ENCODE assay signal across 14 cellular contexts in genomic region chr14:24314377-24315193, GRCh38. TPM values are rescaled to one million over a fixed set of nuclear protein-coding genes. Genes with fewer than 3 reads are reported as not detected.
DNase-seq lines count a peak whose midpoint lies in the region; ATAC-seq and TF ChIP-seq lines count a peak whose summit lies in the region.
"Had no signal": no experiment of that assay in that cellular context is flagged by ENCODE, and none has a peak within 500 bp of the region (broad histone marks: within the 10 kb centered on the region; RNA-seq: fewer than 3 reads in every experiment).

No MANE protein-coding gene starts in this region.

- H3K27ac Mint-ChIP-seq in MCF 10A (ENCODE audit: low read depth, unreplicated experiment) = no peak overlapping the region

- H3K36me3 ChIP-seq in breast epithelium (no peaks in the 10 kb centered on the region), adrenal gland (replicated peaks in 1 of 2) (no peaks in the 10 kb centered on the region), lower lobe of right lung (no peaks in the 10 kb centered on the region), vagina (no peaks in the 10 kb centered on the region)

- H3K27ac ChIP-seq in breast epithelium (peak overlapping the region in 1 of 2 donors; percentile 80), adrenal gland (peak overlapping the region in 3 of 5 donors; percentile 9 to 92 (median 68)), lower lobe of right lung (peak overlapping the region; percentile 92), vagina (peak overlapping the region; percentile 87)

- no peaks in the 10 kb centered on the region for H3K9me3 Mint-ChIP-seq in MCF 10A (ENCODE audit: unreplicated experiment)

- POLR2A ChIA-PET in MCF 10A (lab: Yijun Ruan, JAX) = interaction anchor here (1.4 kb wide), 1 partner anchor 16 kb away, joined by 3 read pairs; no protein-coding TSS in a partner anchor

- peaks cover 16% of the 10 kb centered on the region for H3K36me3 Mint-ChIP-seq in MCF 10A (ENCODE audit: insufficient read depth, unreplicated experiment)

- 46 to 68% (median 62%) methylated on average over 5 of the region's 5 CpGs for WGBS in adrenal gland, 4 donors

- DNase-seq in MCF 10A (ENCODE audit: unreplicated experiment) = peak; percentile 65
- DNase-seq in breast epithelium (ENCODE audit: low spot score in 2 of 2) = no peak
- no peak for DNase-seq in adrenal gland
- DNase-seq in lower lobe of right lung = peak; percentile 53
- DNase-seq in vagina (ENCODE audit: extremely low spot score in 2 of 2) = no peak
- DNase-seq in COR-L47 (lab: John Stamatoyannopoulos, UW) = no peak
- DNase-seq in NCI-H146 (lab: John Stamatoyannopoulos, UW) = no peak
- DNase-seq in islet precursor cell = no peak
- DNase-seq: activated CD4-positive, alpha-beta T cell treated with anti-CD3 and anti-CD28 coated beads, Interleukin-2, amount 50 U/mL, for 48 hours; mesendoderm; NCI-H1930; NCI-H526; T-helper 9 cell had no signal

- TF ChIP-seq CTCF in MCF 10A (IDR thresholded peaks at IDR 0.05; ENCODE audit: unreplicated experiment) (no peak), breast epithelium (IDR thresholded peaks at IDR 0.05) (no peak), adrenal gland (IDR thresholded peaks at IDR 0.05) (no peak), lower lobe of right lung (IDR thresholded peaks at IDR 0.05) (no peak), vagina (IDR thresholded peaks at IDR 0.05) (no peak)

- H3K4me3 ChIP-seq in breast epithelium = no peak overlapping the region
- H3K4me3 ChIP-seq in adrenal gland = no peak overlapping the region
- no peak overlapping the region for H3K4me3 ChIP-seq in lower lobe of right lung
- no peak overlapping the region for H3K4me3 ChIP-seq in vagina

- H3K27me3 ChIP-seq in breast epithelium (no peaks in the 10 kb centered on the region), adrenal gland (no peaks in the 10 kb centered on the region), lower lobe of right lung (ENCODE audit: low read depth) (no peaks in the 10 kb centered on the region), vagina (no peaks in the 10 kb centered on the region)

- intact Hi-C loops in MCF 10A (cut with micrococcal nuclease) = no loop called here
- intact Hi-C loops in breast epithelium (cut with DNase I; ENCODE audit: low total_unique reads) = no loop called here
- intact Hi-C loops in adrenal gland (cut with DNase I) = no loop called here
- intact Hi-C loops in lower lobe of right lung (cut with DNase I) = no loop called here
- intact Hi-C loops in vagina (cut with DNase I) = no loop called here

- peaks cover 12% of the 10 kb centered on the region for H3K27me3 Mint-ChIP-seq in MCF 10A (ENCODE audit: insufficient read depth, unreplicated experiment)

- no peak for ATAC-seq in lower lobe of right lung
- ATAC-seq: HCT116 had no signal

- BruUV-seq in MCF 10A (replicated peaks; lab: Mats Ljungman, UMichigan) = no TSS peak

- H3K9me3 ChIP-seq in breast epithelium = no peaks in the 10 kb centered on the region
- H3K9me3 ChIP-seq in adrenal gland (replicated peaks in 1 of 3) = no peaks in the 10 kb centered on the region
- H3K9me3 ChIP-seq in lower lobe of right lung = no peaks in the 10 kb centered on the region
- no peaks in the 10 kb centered on the region for H3K9me3 ChIP-seq in vagina

- H3K4me1 Mint-ChIP-seq in MCF 10A (ENCODE audit: insufficient read depth, unreplicated experiment) = peaks cover 29% of the 10 kb centered on the region

- TF ChIP-seq POLR2A in breast epithelium (IDR thresholded peaks at IDR 0.05) (no peak), adrenal gland (IDR thresholded peaks at IDR 0.05) (no peak), vagina (IDR thresholded peaks at IDR 0.05) (no peak)

- H3K4me3 Mint-ChIP-seq in MCF 10A (ENCODE audit: unreplicated experiment) = no peak overlapping the region

- peaks cover 10 to 14% of the 10 kb centered on the region in 2 donors for H3K4me1 ChIP-seq in breast epithelium
- H3K4me1 ChIP-seq in adrenal gland (replicated peaks in 1 of 2) = peaks cover 19 to 48% of the 10 kb centered on the region in 2 donors
- peaks cover 77% of the 10 kb centered on the region for H3K4me1 ChIP-seq in lower lobe of right lung
- H3K4me1 ChIP-seq in vagina = peaks cover 69% of the 10 kb centered on the region

- CTCF ChIA-PET in MCF 10A (lab: Yijun Ruan, JAX) = interaction anchor here (0.6 to 10.0 kb wide), 7 partner anchors 8 to 1704 kb away, joined by 3 to 145 read pairs (median 5); partner anchors contain the start of genes CBLN3, DHRS1, KHNYN and NOP9

RNA-seq across cellular contexts. Expression of gene LTB4R, which starts 3.3 kb away (rescaled TPM):
- total RNA-seq in MCF 10A (2022) (15.8 and 19.9 TPM in 2 replicates), breast epithelium (10 to 100 TPM in 2 of 3 donors, 1 to 10 TPM in 1; 5.7 to 18.4 (median 12.8) TPM), adrenal gland (10 to 100 TPM in 4 of 8 donors, 1 to 10 TPM in 4; 1.4 to 21.0 (median 10.9) TPM), lower lobe of right lung (14.1 TPM), vagina (35.1 TPM)
- 10 to 100 TPM in 2 of 3 donors, 1 to 10 TPM in 1; 9.4 to 30.2 (median 17.5) TPM for polyA plus RNA-seq in adrenal gland

RNA-seq across cellular contexts. Expression of gene LTB4R2, which starts 4.6 kb away (rescaled TPM):
- total RNA-seq in MCF 10A (2022) (21.7 and 23.8 TPM in 2 replicates), breast epithelium (10 to 100 TPM in 1 of 3 donors, 1 to 10 TPM in 2; 8.5 to 11.1 (median 9.4) TPM), adrenal gland (10 to 100 TPM in 2 of 8 donors, 1 to 10 TPM in 5, under 1 TPM in 1; 0.42 to 11.1 (median 4.5) TPM), lower lobe of right lung (5.9 TPM), vagina (66.5 TPM)
- polyA plus RNA-seq in adrenal gland = 1 to 10 TPM in 2 of 3 donors, under 1 TPM in 1; 0.57 to 2.7 (median 1.8) TPM

RNA-seq across cellular contexts. Expression of gene CIDEB, which starts 6.8 kb away (rescaled TPM):
- total RNA-seq in MCF 10A (2022) = 0.52 and 1.3 TPM in 2 replicates
- 10 to 100 TPM in 2 of 3 donors, 1 to 10 TPM in 1; 8.0 to 14.4 (median 10.4) TPM for total RNA-seq in breast epithelium
- total RNA-seq in adrenal gland = 10 to 100 TPM; 16.4 to 62.1 (median 38.1) TPM
- 10 to 100 TPM; 17.5 to 73.7 (median 37.4) TPM for polyA plus RNA-seq in adrenal gland
- total RNA-seq in lower lobe of right lung = 16.4 TPM
- total RNA-seq in vagina = 16.0 TPM

RNA-seq across cellular contexts. Expression of gene NOP9, which starts 14.9 kb away (rescaled TPM):
- total RNA-seq in MCF 10A (2022) = 29.8 and 31.9 TPM in 2 replicates
- total RNA-seq in breast epithelium = 10 to 100 TPM; 18.4 to 21.0 (median 19.0) TPM
- total RNA-seq in adrenal gland = 10 to 100 TPM in 7 of 8 donors, 1 to 10 TPM in 1; 9.2 to 28.2 (median 19.2) TPM
- 10 to 100 TPM in 2 of 3 donors, 1 to 10 TPM in 1; 9.1 to 21.1 (median 16.8) TPM for polyA plus RNA-seq in adrenal gland
- 22.0 TPM for total RNA-seq in lower lobe of right lung
- total RNA-seq in vagina = 13.8 TPM

RNA-seq across cellular contexts. Expression of gene DHRS1, which starts 15.0 kb away (rescaled TPM):
- total RNA-seq in MCF 10A (2022) (29.2 and 29.7 TPM in 2 replicates), breast epithelium (10 to 100 TPM; 21.9 to 45.7 (median 32.1) TPM), adrenal gland (10 to 100 TPM; 21.4 to 68.1 (median 36.9) TPM), lower lobe of right lung (22.7 TPM), vagina (84.2 TPM)
- 10 to 100 TPM; 19.8 to 38.7 (median 37.6) TPM for polyA plus RNA-seq in adrenal gland

Comparison
In these comparisons a context has a peak if more than half of its experiments do, and no peak if none do; other contexts are left out.
1. DNase-seq: peak in MCF 10A (single experiment) and lower lobe of right lung (single experiment); none in breast epithelium (0 of 2), adrenal gland (0 of 7), vagina (0 of 2), COR-L47 (single experiment), NCI-H146 (single experiment) and islet precursor cell (single experiment).